In genomic region chr1:213055087-213055591, GRCh38 we compare ENCODE assay signal across 1 cellular context.
A peak's percentile ranks its signal among the peaks of the same experiment; 100 is the strongest.
TF ChIP-seq lines count a peak whose summit lies in the region.

No MANE protein-coding gene starts in this region.

TF ChIP-seq in K562, 482 proteins besides CTCF, POLR2A, EP300 and RAD21 (continued from another document):
- TF ChIP-seq AFF1 (IDR thresholded peaks at IDR 0.05; ENCODE audit: low read depth in 1 of 2, partially characterized antibody in 2 of 2) (no peak), FOS (IDR thresholded peaks at IDR 0.05; ENCODE audit: extremely low read depth, insufficient read length) (no peak), ZNF263 (CRISPR knock-in tag; IDR thresholded peaks at IDR 0.05; ENCODE audit: borderline replicate concordance) (no peak), ELK3 (CRISPR knock-in tag; IDR thresholded peaks at IDR 0.05) (no peak), DDX20 (tag; IDR thresholded peaks at IDR 0.05; ENCODE audit: low read depth) (no peak; the same call in 1 of the 2 replicates), SMARCB1 (IDR thresholded peaks at IDR 0.05; ENCODE audit: insufficient read length, low read depth) (peak; percentile 95), MNT (conservative IDR thresholded peaks at IDR 0.05) (peak; percentile 49 to 67), BCLAF1 (IDR thresholded peaks at IDR 0.05; ENCODE audit: borderline replicate concordance in 1 of 2, control insufficient read depth in 1 of 2, low read depth in 2 of 2, low read length in 1 of 2) (0 out of 4 replicates have a peak, but pooled peaks of 1 of the 2 experiments have one; percentile 15), RFX1 (IDR thresholded peaks at IDR 0.05) (peak; percentile 95), YY1 (IDR thresholded peaks at IDR 0.05; ENCODE audit: borderline replicate concordance in 1 of 3, control insufficient read depth in 1 of 3, extremely low read depth in 1 of 3, insufficient read depth in 3 of 3, insufficient read length in 1 of 3, insufficient replicate concordance in 2 of 3, low read depth in 1 of 3, low read length in 2 of 3) (no peak), BMI1 (IDR thresholded peaks at IDR 0.05; ENCODE audit: low read length) (peak; percentile 67), SIRT6 (IDR thresholded peaks at IDR 0.05; ENCODE audit: low read depth, low read length) (no peak), BRD9 (IDR thresholded peaks at IDR 0.05; ENCODE audit: low read depth, partially characterized antibody) (peak; percentile 43), ZNF316 (IDR thresholded peaks at IDR 0.05) (peak; percentile 100), ZNF146 (CRISPR knock-in tag; IDR thresholded peaks at IDR 0.05; ENCODE audit: unreplicated experiment) (no peak), SMARCA5 (IDR thresholded peaks at IDR 0.05) (no peak), XRCC4 (IDR thresholded peaks at IDR 0.05; ENCODE audit: extremely low read depth, insufficient read depth, insufficient read length) (no peak), KHSRP (IDR thresholded peaks at IDR 0.05) (no peak), POU5F1 (IDR thresholded peaks at IDR 0.05; ENCODE audit: borderline replicate concordance, low read depth, low read length, partially characterized antibody) (no peak), HMBOX1 (IDR thresholded peaks at IDR 0.05) (peak; percentile 66), CBFA2T3 (IDR thresholded peaks at IDR 0.05) (peak; percentile 77), ZNF592 (IDR thresholded peaks at IDR 0.05) (peak; percentile 43; the same call in 1 of the 2 replicates), ZNF586 (CRISPR knock-in tag; conservative IDR thresholded peaks at IDR 0.05) (no peak), RHOXF2B (CRISPR knock-in tag; conservative IDR thresholded peaks at IDR 0.05) (no peak), DPF2 (IDR thresholded peaks at IDR 0.05) (peak; percentile 95), FOSL1 (tag; conservative IDR thresholded peaks at IDR 0.05) (peak; percentile 45; the same call in 1 of the 2 replicates), ATF7 (IDR thresholded peaks at IDR 0.05) (peak; percentile 36; the same call in 1 of the 2 replicates), PHB (CRISPR knock-in tag; IDR thresholded peaks at IDR 0.05) (no peak), CSDE1 (IDR thresholded peaks at IDR 0.05) (peak in 1 of 2 experiments; percentile 56; a peak in 1 of 4 replicates), RFX7 (CRISPR knock-in tag; IDR thresholded peaks at IDR 0.05) (no peak), TAL1 (IDR thresholded peaks at IDR 0.05) (peak; percentile 51; the same call in 1 of the 2 replicates), MTA1 (IDR thresholded peaks at IDR 0.05; ENCODE audit: borderline replicate concordance) (peak; percentile 52; the same call in 1 of the 2 replicates), NR1H2 (CRISPR knock-in tag; IDR thresholded peaks at IDR 0.05) (no peak), C11orf30 (IDR thresholded peaks at IDR 0.05; ENCODE audit: low read depth) (peak; percentile 98), MIER1 (IDR thresholded peaks at IDR 0.05; ENCODE audit: low read depth) (0 out of 2 replicates have a peak, but pooled peaks have one; percentile 54), HDAC1 (IDR thresholded peaks at IDR 0.05) (peak in 1 of 2 experiments; percentile 61; a peak in 2 of 4 replicates), POLR2AphosphoS5 (IDR thresholded peaks at IDR 0.05; ENCODE audit: control insufficient read depth, insufficient read depth, low read depth, low read length) (peak; percentile 35; the same call in 1 of the 2 replicates), ZFP91 (CRISPR knock-in tag; IDR thresholded peaks at IDR 0.05) (no peak), EHMT2 (IDR thresholded peaks at IDR 0.05) (0 out of 2 replicates have a peak, but pooled peaks have one; percentile 27), GABPB2 (CRISPR knock-in tag; conservative IDR thresholded peaks at IDR 0.05) (no peak), POLR2H (tag; IDR thresholded peaks at IDR 0.05; ENCODE audit: low read depth) (peak; percentile 58; the same call in 1 of the 2 replicates), EP400 (IDR thresholded peaks at IDR 0.05) (peak; percentile 33), CBFA2T2 (conservative IDR thresholded peaks at IDR 0.05) (peak; percentile 48; the same call in 1 of the 2 replicates), CC2D1A (IDR thresholded peaks at IDR 0.05) (no peak), ZNF184 (CRISPR knock-in tag; IDR thresholded peaks at IDR 0.05) (no peak), BRCA1 (IDR thresholded peaks at IDR 0.05) (no peak), BRCA1 (CRISPR knock-in tag; IDR thresholded peaks at IDR 0.05) (no peak), CEBPG (CRISPR knock-in tag; IDR thresholded peaks at IDR 0.05) (no peak), CEBPG (tag; conservative IDR thresholded peaks at IDR 0.05 in 1 of 2, IDR thresholded peaks at IDR 0.05 in 1 of 2) (peak; percentile 45 to 64; a peak in 1 of 4 replicates)
